35 cellular contexts compared by ENCODE assay signal in genomic region chr18:55840601-55841170, GRCh38.
"Had no signal": no experiment of that assay in that cellular context is flagged by ENCODE, and none has a peak within 500 bp of the region (broad histone marks: within the 10 kb centered on the region; RNA-seq: fewer than 3 reads in every experiment).

No MANE protein-coding gene starts in this region.

- H3K4me3 ChIP-seq: MG63 had no signal

- H3K9ac ChIP-seq: KMS-11 had no signal

- DNase-seq: Karpas-422, Kasumi-1, KG1, MG63, MM.1S, MV-4-11, NCI-H1048, NCI-H1092, NCI-H1092 treated with DMSO at 0.1 percent for 48 hours, NCI-H1105, NCI-H1105 treated with DMSO at 0.1 percent for 48 hours, NCI-H1417, NCI-H1417 treated with DMSO at 0.1 percent for 48 hours, NCI-H1436, NCI-H1436 treated with DMSO at 0.1 percent for 48 hours, NCI-H146, NCI-H1694, NCI-H1694 treated with DMSO at 0.1 percent for 48 hours, NCI-H187, NCI-H187 treated with DMSO at 0.1 percent for 48 hours, NCI-H1930, NCI-H2029, NCI-H2029 treated with DMSO at 0.1 percent for 48 hours, NCI-H2081, NCI-H2081 treated with DMSO at 0.1 percent for 48 hours, NCI-H2107, NCI-H2171, NCI-H2171 treated with DMSO at 0.1 percent for 48 hours, NCI-H2227 treated with DMSO at 0.1 percent for 48 hours, NCI-H226, NCI-H345, NCI-H446, NCI-H446 treated with DMSO at 0.1 percent for 48 hours, NCI-H510A had no signal

- H3K27me3 ChIP-seq: MG63 had no signal

- H3K27ac ChIP-seq: KMS-11 had no signal

- H3K36me3 ChIP-seq: MG63 had no signal
